10 cellular contexts compared by ENCODE assay signal in genomic region chr3:23675010-23675409, GRCh38.
"Had no signal": no experiment of that assay in that cellular context is flagged by ENCODE, and none has a peak within 500 bp of the region (broad histone marks: within the 10 kb centered on the region; RNA-seq: fewer than 3 reads in every experiment).

No MANE protein-coding gene starts in this region.

- ATAC-seq: GM23338, HepG2 had no signal

- H2AFZ ChIP-seq: GM23338 had no signal

- H3K4me2 ChIP-seq: GM23338, KMS-11 had no signal

- FAIRE-seq: H1, H54, HepG2 had no signal

- H3K27ac ChIP-seq: HL-60, KMS-11 had no signal

- H3K4me3 ChIP-seq: GM23338 had no signal

- DNase-seq: H9, HCEC 1CT, Karpas-422, KBM-7 had no signal

- H3K9ac ChIP-seq: KMS-11 had no signal
